1 cellular context compared by ENCODE assay signal in the genomic region with DNA sequence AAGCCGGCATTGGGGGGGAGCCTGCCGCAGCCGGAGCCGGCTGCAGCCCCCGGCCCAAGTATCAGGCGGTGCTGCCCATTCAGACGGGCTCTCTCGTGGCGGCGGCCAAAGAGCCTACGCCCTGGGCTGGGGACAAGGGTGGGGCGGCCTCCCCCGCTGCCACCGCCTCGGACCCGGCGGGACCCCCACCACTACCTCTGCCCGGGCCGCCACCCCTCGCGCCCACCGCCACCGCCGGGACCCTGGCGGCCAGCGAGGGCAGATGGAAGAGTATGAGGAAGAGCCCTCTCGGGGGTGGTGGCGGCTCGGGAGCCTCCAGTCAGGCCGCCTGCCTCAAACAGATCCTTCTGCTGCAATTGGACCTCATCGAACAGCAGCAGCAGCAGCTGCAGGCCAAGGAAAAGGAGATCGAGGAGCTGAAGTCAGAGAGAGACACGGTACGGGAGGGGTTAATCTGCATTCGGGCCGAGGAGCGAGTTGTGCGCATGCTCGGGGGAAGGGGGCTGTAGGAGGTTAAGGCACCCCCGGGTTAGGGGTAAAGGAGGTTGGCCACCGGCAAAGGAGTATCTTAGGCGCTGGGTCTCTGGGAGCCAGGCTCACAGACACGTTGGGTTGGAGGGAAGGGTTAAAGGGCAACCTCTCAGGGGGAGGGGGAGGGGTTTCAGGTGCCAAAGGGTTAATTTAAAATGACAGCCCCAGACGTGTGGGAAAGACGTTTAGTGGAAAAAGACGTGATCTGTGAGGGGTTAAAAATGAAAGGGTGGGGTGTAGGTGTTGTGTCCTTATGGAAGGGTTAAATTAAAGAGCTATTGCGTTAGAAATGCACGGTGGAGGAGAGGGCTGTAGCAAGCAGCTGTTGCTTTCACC.
TF ChIP-seq lines count a peak whose summit lies in the region.

No MANE protein-coding gene starts in this region.

TF ChIP-seq in WTC11, 78 proteins besides CTCF, POLR2A, EP300 and RAD21 (continued from another document):
- peak; percentile 57; the same call in 1 of the 2 replicates for TF ChIP-seq FOXK1 (CRISPR knock-in tag; IDR thresholded peaks at IDR 0.05)
- TF ChIP-seq ZBTB21 (CRISPR knock-in tag; IDR thresholded peaks at IDR 0.05; ENCODE audit: borderline replicate concordance), result no peak
- TF ChIP-seq, protein P1, sequence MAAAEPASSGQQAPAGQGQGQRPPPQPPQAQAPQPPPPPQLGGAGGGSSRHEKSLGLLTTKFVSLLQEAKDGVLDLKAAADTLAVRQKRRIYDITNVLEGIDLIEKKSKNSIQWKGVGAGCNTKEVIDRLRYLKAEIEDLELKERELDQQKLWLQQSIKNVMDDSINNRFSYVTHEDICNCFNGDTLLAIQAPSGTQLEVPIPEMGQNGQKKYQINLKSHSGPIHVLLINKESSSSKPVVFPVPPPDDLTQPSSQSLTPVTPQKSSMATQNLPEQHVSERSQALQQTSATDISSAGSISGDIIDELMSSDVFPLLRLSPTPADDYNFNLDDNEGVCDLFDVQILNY (CRISPR knock-in tag; IDR thresholded peaks at IDR 0.05), result 0 out of 2 replicates have a peak, but pooled peaks have one; percentile 27
- TF ChIP-seq FOXP1 (CRISPR knock-in tag; IDR thresholded peaks at IDR 0.05; ENCODE audit: borderline replicate concordance), result peak; percentile 30; the same call in 1 of the 2 replicates
- TF ChIP-seq CREM (CRISPR knock-in tag; IDR thresholded peaks at IDR 0.05), result 0 out of 2 replicates have a peak, but pooled peaks have one; percentile 42
TF ChIP-seq in WTC11: peak in this region for 10.
